In the genomic region with DNA sequence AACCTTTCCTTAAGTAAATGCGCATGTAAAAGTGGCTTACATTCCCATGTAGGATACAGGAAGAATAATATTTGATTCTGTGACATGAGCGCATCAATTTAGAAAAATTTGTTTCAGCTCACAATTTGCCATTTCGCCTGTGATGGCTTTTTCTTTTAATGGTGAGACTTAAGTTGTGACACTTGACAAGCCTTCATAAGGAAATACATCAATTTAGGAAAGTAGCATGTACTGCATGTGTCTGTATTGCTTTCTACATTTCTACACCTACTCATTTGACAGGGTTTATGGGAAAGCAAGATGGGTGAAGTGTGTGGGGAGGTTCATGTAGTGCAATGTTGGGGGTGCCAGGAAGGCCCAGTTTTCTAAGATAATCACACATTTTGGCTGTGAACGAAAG, we compare ENCODE assay signal across 27 cellular contexts. TPM values are rescaled to one million over a fixed set of nuclear protein-coding genes. Genes with fewer than 3 reads are reported as not detected.
"Had no signal": no experiment of that assay in that cellular context is flagged by ENCODE, and none has a peak within 500 bp of the region (broad histone marks: within the 10 kb centered on the region; RNA-seq: fewer than 3 reads in every experiment).

No MANE protein-coding gene starts in this region.

- H3K27ac Mint-ChIP-seq: activated B cell treated with CpG ODN at 0.5 μM for 24 hours; activated CD4-positive, alpha-beta T cell treated with anti-CD3 and anti-CD28 coated beads, Interleukin-2, amount 10 ng/mL, durations not matched to agents 24 days and 14 days; activated CD8-positive, alpha-beta memory T cell treated with anti-CD3 and anti-CD28 coated beads, Interleukin-2, amount 10 ng/mL, durations not matched to agents 7 days and 5 days; activated naive CD4-positive, alpha-beta T cell treated with anti-CD3 and anti-CD28 coated beads, Interleukin-2, amount 10 ng/mL, durations not matched to agents 7 days and 5 days; activated naive CD8-positive, alpha-beta T cell treated with anti-CD3 and anti-CD28 coated beads, Interleukin-2, amount 10 ng/mL, durations not matched to agents 7 days and 5 days; activated T-cell treated with anti-CD3 and anti-CD28 coated beads, Interleukin-2, amount 50 U/mL, for 24 hours; activated T-helper 17 cell treated with anti-CD3 and anti-CD28 coated beads, Interleukin-2, amount 50 U/mL, for 72 hours had no signal

- H3K27me3 Mint-ChIP-seq: activated B cell treated with CpG ODN at 0.5 μM for 24 hours; activated CD4-positive, alpha-beta T cell treated with anti-CD3 and anti-CD28 coated beads, Interleukin-2, amount 10 ng/mL, durations not matched to agents 24 days and 14 days had no signal

- DNase-seq: activated B cell treated with CpG ODN at 0.5 μM for 24 hours; activated CD4-positive, alpha-beta T cell treated with anti-CD3 and anti-CD28 coated beads for 1 hour; activated CD4-positive, alpha-beta T cell treated with anti-CD3 and anti-CD28 coated beads, Interleukin-2, amount 10 ng/mL, durations not matched to agents 24 days and 14 days; activated CD4-positive, alpha-beta T cell treated with anti-CD3 and anti-CD28 coated beads, Interleukin-2, amount 50 U/mL, for 48 hours; activated CD8-positive, alpha-beta memory T cell treated with anti-CD3 and anti-CD28 coated beads, Interleukin-2, amount 10 ng/mL, durations not matched to agents 7 days and 5 days; activated gamma-delta T cell; activated naive CD4-positive, alpha-beta T cell treated with anti-CD3 and anti-CD28 coated beads, Interleukin-2, amount 10 ng/mL, durations not matched to agents 7 days and 5 days; activated naive CD8-positive, alpha-beta T cell treated with anti-CD3 and anti-CD28 coated beads, Interleukin-2, amount 10 ng/mL, durations not matched to agents 7 days and 5 days; activated T-cell treated with anti-CD3 and anti-CD28 coated beads, Interleukin-2, amount 50 U/mL, for 24 hours; adrenal gland; anterior cingulate cortex; cerebellar nuclear complex; KG1; MV-4-11; NCI-H1092 treated with DMSO at 0.1 percent for 48 hours; NCI-H1417 treated with DMSO at 0.1 percent for 48 hours; NCI-H1694 treated with DMSO at 0.1 percent for 48 hours; NCI-H2029 treated with DMSO at 0.1 percent for 48 hours; NCI-H510A treated with DMSO at 0.1 percent for 48 hours; NCI-H69; NK-92 treated with Interleukin-12 subunit alpha and Interleukin-12 subunit beta, amount 100 ng/mL, for 24 hours; SIG-M5; T1000 had no signal

- H3K4me3 ChIP-seq: adrenal gland had no signal

- H3K9me3 Mint-ChIP-seq: activated B cell treated with CpG ODN at 0.5 μM for 24 hours; activated naive CD4-positive, alpha-beta T cell treated with anti-CD3 and anti-CD28 coated beads, Interleukin-2, amount 10 ng/mL, durations not matched to agents 7 days and 5 days; activated T-cell treated with anti-CD3 and anti-CD28 coated beads, Interleukin-2, amount 50 U/mL, for 24 hours; activated T-helper 17 cell treated with anti-CD3 and anti-CD28 coated beads, Interleukin-2, amount 50 U/mL, for 72 hours had no signal

- H3K9me3 ChIP-seq: adrenal gland had no signal

- ATAC-seq: activated CD8-positive, alpha-beta memory T cell treated with anti-CD3 and anti-CD28 coated beads, Interleukin-2, amount 10 ng/mL, durations not matched to agents 7 days and 5 days had no signal

- H3K4me1 ChIP-seq: adrenal gland had no signal

- FAIRE-seq: RCC 7860, TTC549 had no signal

- H3K36me3 ChIP-seq: adrenal gland had no signal

- H3K27me3 ChIP-seq: adrenal gland had no signal

- H3K36me3 Mint-ChIP-seq: activated CD8-positive, alpha-beta memory T cell treated with anti-CD3 and anti-CD28 coated beads, Interleukin-2, amount 10 ng/mL, durations not matched to agents 7 days and 5 days; activated naive CD4-positive, alpha-beta T cell treated with anti-CD3 and anti-CD28 coated beads, Interleukin-2, amount 10 ng/mL, durations not matched to agents 7 days and 5 days; activated naive CD8-positive, alpha-beta T cell treated with anti-CD3 and anti-CD28 coated beads, Interleukin-2, amount 10 ng/mL, durations not matched to agents 7 days and 5 days had no signal

- H3K4me3 Mint-ChIP-seq: activated B cell treated with CpG ODN at 0.5 μM for 24 hours; activated CD4-positive, alpha-beta T cell treated with anti-CD3 and anti-CD28 coated beads, Interleukin-2, amount 10 ng/mL, durations not matched to agents 24 days and 14 days; activated CD8-positive, alpha-beta memory T cell treated with anti-CD3 and anti-CD28 coated beads, Interleukin-2, amount 10 ng/mL, durations not matched to agents 7 days and 5 days; activated naive CD4-positive, alpha-beta T cell treated with anti-CD3 and anti-CD28 coated beads, Interleukin-2, amount 10 ng/mL, durations not matched to agents 7 days and 5 days; activated naive CD8-positive, alpha-beta T cell treated with anti-CD3 and anti-CD28 coated beads, Interleukin-2, amount 10 ng/mL, durations not matched to agents 7 days and 5 days; activated T-cell treated with anti-CD3 and anti-CD28 coated beads, Interleukin-2, amount 50 U/mL, for 24 hours; activated T-helper 17 cell treated with anti-CD3 and anti-CD28 coated beads, Interleukin-2, amount 50 U/mL, for 72 hours had no signal

- H3K4me1 Mint-ChIP-seq: activated B cell treated with CpG ODN at 0.5 μM for 24 hours; activated CD8-positive, alpha-beta memory T cell treated with anti-CD3 and anti-CD28 coated beads, Interleukin-2, amount 10 ng/mL, durations not matched to agents 7 days and 5 days; activated naive CD4-positive, alpha-beta T cell treated with anti-CD3 and anti-CD28 coated beads, Interleukin-2, amount 10 ng/mL, durations not matched to agents 7 days and 5 days; activated naive CD8-positive, alpha-beta T cell treated with anti-CD3 and anti-CD28 coated beads, Interleukin-2, amount 10 ng/mL, durations not matched to agents 7 days and 5 days; activated T-helper 17 cell treated with anti-CD3 and anti-CD28 coated beads, Interleukin-2, amount 50 U/mL, for 72 hours had no signal

- H3K27ac ChIP-seq: adrenal gland had no signal

RNA-seq across cellular contexts. Expression of a gene that starts 12.1 kb away (rescaled TPM):
- total RNA-seq: activated B cell treated with CpG ODN at 0.5 μM for 24 hours; activated CD4-positive, alpha-beta T cell treated with anti-CD3 and anti-CD28 coated beads, Interleukin-2, amount 10 ng/mL, durations not matched to agents 24 days and 14 days; activated CD8-positive, alpha-beta memory T cell treated with anti-CD3 and anti-CD28 coated beads, Interleukin-2, amount 10 ng/mL, durations not matched to agents 7 days and 5 days; activated naive CD8-positive, alpha-beta T cell treated with anti-CD3 and anti-CD28 coated beads, Interleukin-2, amount 10 ng/mL, durations not matched to agents 7 days and 5 days; activated T-helper 17 cell treated with anti-CD3 and anti-CD28 coated beads, Interleukin-2, amount 50 U/mL, for 72 hours; cardiac septum had no signal
